ENCODE assay signal across 2 cellular contexts in genomic region chr6:31483392-31483791, GRCh38.
TF ChIP-seq lines count a peak whose summit lies in the region.

No MANE protein-coding gene starts in this region.

TF ChIP-seq in HepG2, 621 proteins besides CTCF, POLR2A, EP300 and RAD21:
- TF ChIP-seq CEBPB (IDR thresholded peaks at IDR 0.05; ENCODE audit: borderline replicate concordance, low read depth, low read length) (peak; percentile 53; the same call in 1 of the 2 replicates), KLF16 (CRISPR knock-in tag; IDR thresholded peaks at IDR 0.05) (no peak)

TF ChIP-seq in K562, 482 proteins besides CTCF, POLR2A, EP300 and RAD21:
- TF ChIP-seq NFE2L1 (tag; IDR thresholded peaks at IDR 0.05; ENCODE audit: borderline replicate concordance, low read depth) (no peak), CEBPB (tag; IDR thresholded peaks at IDR 0.05) (peak; percentile 74), CBFA2T3 (IDR thresholded peaks at IDR 0.05) (no peak)
- TF ChIP-seq, protein P1, sequence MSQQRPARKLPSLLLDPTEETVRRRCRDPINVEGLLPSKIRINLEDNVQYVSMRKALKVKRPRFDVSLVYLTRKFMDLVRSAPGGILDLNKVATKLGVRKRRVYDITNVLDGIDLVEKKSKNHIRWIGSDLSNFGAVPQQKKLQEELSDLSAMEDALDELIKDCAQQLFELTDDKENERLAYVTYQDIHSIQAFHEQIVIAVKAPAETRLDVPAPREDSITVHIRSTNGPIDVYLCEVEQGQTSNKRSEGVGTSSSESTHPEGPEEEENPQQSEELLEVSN (IDR thresholded peaks at IDR 0.05; ENCODE audit: borderline replicate concordance in 1 of 2, extremely low read depth in 1 of 2, insufficient read depth in 1 of 2, insufficient read length in 1 of 2, low read depth in 1 of 2, low read length in 1 of 2, poor library complexity in 1 of 2, severe bottlenecking in 1 of 2): no peak
TF ChIP-seq in K562: peak in this region for 1.
